ENCODE assay signal across 24 cellular contexts in the genomic region with DNA sequence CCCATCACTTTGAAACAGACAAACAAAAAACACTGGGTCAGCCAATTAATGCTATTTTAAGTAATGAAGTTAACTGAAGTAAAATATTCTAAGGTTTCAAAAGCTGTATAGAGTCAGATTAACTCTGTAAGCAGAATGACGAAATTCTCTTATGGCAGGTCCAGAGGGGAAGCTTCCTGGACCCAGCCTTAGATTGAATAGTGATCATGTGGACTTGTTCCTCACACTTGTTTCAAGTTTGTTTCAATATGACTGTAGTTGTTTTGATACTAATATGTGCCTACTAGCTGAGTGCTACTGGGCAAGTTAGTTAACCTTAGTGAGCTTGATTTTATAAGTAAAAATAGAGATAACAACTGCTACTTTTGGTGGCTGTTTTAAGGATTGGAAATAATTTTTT. TPM values are rescaled to one million over a fixed set of nuclear protein-coding genes. Genes with fewer than 3 reads are reported as not detected.
A peak's percentile ranks its signal among the peaks of the same experiment; 100 is the strongest.
DNase-seq lines count a peak whose midpoint lies in the region; ATAC-seq and TF ChIP-seq lines count a peak whose summit lies in the region.
"Had no signal": no experiment of that assay in that cellular context is flagged by ENCODE, and none has a peak within 500 bp of the region (broad histone marks: within the 10 kb centered on the region; RNA-seq: fewer than 3 reads in every experiment).

No MANE protein-coding gene starts in this region.

- ATAC-seq in GM18511 (IDR thresholded peaks at IDR 0.05; ENCODE audit: unreplicated experiment), result peak; percentile 78
- ATAC-seq in GM19468 (IDR thresholded peaks at IDR 0.05; ENCODE audit: extremely low read depth, unreplicated experiment), result peak; percentile 46
- ATAC-seq in HG03442 (IDR thresholded peaks at IDR 0.05; ENCODE audit: unreplicated experiment), result peak; percentile 72
- ATAC-seq in left lung, result peak; percentile 26
- no peak for ATAC-seq in HG02981 (IDR thresholded peaks at IDR 0.05; ENCODE audit: unreplicated experiment)
- ATAC-seq: activated T-cell treated with anti-CD3 and anti-CD28 coated beads, Interleukin-2, amount 50 U/mL, for 4 hours; HCT116 had no signal

- H3K9me3 ChIP-seq in left lung, result no peaks in the 10 kb centered on the region
- H3K9me3 ChIP-seq: Caco-2, heart right ventricle had no signal

- TF ChIP-seq CTCF in left lung (IDR thresholded peaks at IDR 0.05), result no peak

- H3K27me3 ChIP-seq in left lung, result no peaks in the 10 kb centered on the region
- H3K27me3 ChIP-seq: heart right ventricle had no signal

- H3K4me1 ChIP-seq in left lung, result no peaks in the 10 kb centered on the region
- H3K4me1 ChIP-seq: Caco-2 had no signal

- no peak overlapping the region for H3K4me3 ChIP-seq in left lung
- H3K4me3 ChIP-seq: heart right ventricle, lung, smooth muscle cell had no signal

- H3K27ac ChIP-seq in left lung, result no peak overlapping the region
- H3K27ac ChIP-seq: heart right ventricle, VCaP had no signal

- no peak for DNase-seq in left lung
- DNase-seq in cerebellar nuclear complex (lab: John Stamatoyannopoulos, UW), result no peak
- DNase-seq in HK-2 (ENCODE audit: unreplicated experiment), result no peak
- DNase-seq: activated CD4-positive, alpha-beta memory T cell treated with anti-CD3 and anti-CD28 coated beads, Interleukin-2, amount 10 ng/mL, durations not matched to agents 7 days and 5 days; activated T-cell treated with anti-CD3 and anti-CD28 coated beads, Interleukin-2, amount 50 U/mL, for 4 hours; Caco-2; endodermal cell; heart right ventricle; IMR-90; MM.1S; naive B cell; NCI-H2081; posterior cingulate gyrus; Right ventricle myocardium superior; stimulated activated CD4-positive, alpha-beta T cell treated with anti-CD3 and anti-CD28 coated beads, Interleukin-4, amount 100 ng/mL, for 24 hours; substantia nigra had no signal

- intact Hi-C loops in left lung (cut with DNase I), result no loop called here

- H3K36me3 ChIP-seq in left lung, result no peaks in the 10 kb centered on the region
- H3K36me3 ChIP-seq: heart right ventricle had no signal

RNA-seq across cellular contexts. Expression of a gene that starts 32.6 kb away (rescaled TPM):
- 10 to 100 TPM; 24.1 to 40.4 TPM for total RNA-seq in left lung

RNA-seq across cellular contexts. Expression of a gene that starts 50.3 kb away (rescaled TPM):
- 10 to 100 TPM; 19.5 to 28.7 TPM for total RNA-seq in left lung
